Comparison of ENCODE assay signal across 17 cellular contexts in the genomic region with DNA sequence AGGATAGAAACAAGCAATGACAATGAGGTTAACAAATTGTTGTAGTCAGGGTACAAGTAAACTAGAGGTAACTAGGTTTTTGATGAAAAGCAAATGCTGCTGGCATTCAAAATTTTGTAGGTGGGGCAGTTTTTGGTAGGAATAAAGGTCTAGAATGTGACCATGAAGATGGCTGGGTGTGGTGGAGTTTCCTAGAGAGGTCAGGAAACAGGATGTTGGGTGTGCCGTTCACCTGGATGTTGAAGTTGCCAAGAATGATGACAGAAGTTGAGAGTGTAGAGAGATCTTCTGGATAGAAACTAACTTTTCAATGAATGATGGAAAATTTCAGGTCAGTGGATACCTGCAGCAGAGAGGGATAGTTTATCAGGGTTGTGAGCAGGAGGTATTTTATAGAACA. TPM values are rescaled to one million over a fixed set of nuclear protein-coding genes. Genes with fewer than 3 reads are reported as not detected.
"Had no signal": no experiment of that assay in that cellular context is flagged by ENCODE, and none has a peak within 500 bp of the region (broad histone marks: within the 10 kb centered on the region; RNA-seq: fewer than 3 reads in every experiment).

No MANE protein-coding gene starts in this region.

- H2AFZ ChIP-seq: neural progenitor cell, parathyroid adenoma had no signal

- DNase-seq: activated CD4-positive, alpha-beta T cell treated with anti-CD3 and anti-CD28 coated beads for 1 hour; activated CD8-positive, alpha-beta T cell treated with anti-CD3 and anti-CD28 coated beads for 36 hours; activated effector memory CD4-positive, alpha-beta T cell treated with anti-CD3 and anti-CD28 coated beads, Interleukin-2, amount 50 U/mL, for 16 hours; activated T-cell treated with anti-CD3 and anti-CD28 coated beads, Interleukin-2, amount 50 U/mL, for 48 hours; brain microvascular endothelial cell; cerebellar nuclear complex; effector memory CD4-positive, alpha-beta T cell; naive B cell; stimulated activated CD4-positive, alpha-beta T cell treated with anti-CD3 and anti-CD28 coated beads, Interleukin-12 subunit alpha, Interleukin-12 subunit beta, amount 100 ng/mL, for 4 hours; T1000 had no signal

- H3K27me3 ChIP-seq: brain microvascular endothelial cell, gastroesophageal sphincter, neural progenitor cell had no signal

- H3K4me2 ChIP-seq: neural progenitor cell had no signal

- H3K9me3 Mint-ChIP-seq: activated CD8-positive, alpha-beta T cell treated with anti-CD3 and anti-CD28 coated beads for 36 hours; dendritic cell treated with granulocyte-macrophage colony-stimulating factor and Interleukin-4, amounts not matched to agents 40 ng/mL and 50 ng/mL, for 4 days; naive B cell; stimulated activated effector memory CD8-positive, alpha-beta T cell treated with anti-CD3 and anti-CD28 coated beads, Interleukin-12 subunit alpha, Interleukin-12 subunit beta, amount 100 ng/mL, for 72 hours had no signal

- H3K4me3 Mint-ChIP-seq: activated CD8-positive, alpha-beta T cell treated with anti-CD3 and anti-CD28 coated beads for 36 hours; activated naive CD8-positive, alpha-beta T cell; dendritic cell treated with granulocyte-macrophage colony-stimulating factor and Interleukin-4, amounts not matched to agents 40 ng/mL and 50 ng/mL, for 4 days; naive B cell; neural progenitor cell; stimulated activated effector memory CD8-positive, alpha-beta T cell treated with anti-CD3 and anti-CD28 coated beads, Interleukin-12 subunit alpha, Interleukin-12 subunit beta, amount 100 ng/mL, for 72 hours had no signal

- H3K27ac ChIP-seq: brain microvascular endothelial cell, neural progenitor cell, parathyroid adenoma had no signal

- H3K36me3 ChIP-seq: neural progenitor cell had no signal

- H3K27me3 Mint-ChIP-seq: activated CD8-positive, alpha-beta T cell treated with anti-CD3 and anti-CD28 coated beads for 36 hours; activated naive CD8-positive, alpha-beta T cell; dendritic cell treated with granulocyte-macrophage colony-stimulating factor and Interleukin-4, amounts not matched to agents 40 ng/mL and 50 ng/mL, for 4 days; naive B cell had no signal

- H3K9ac ChIP-seq: neural progenitor cell, parathyroid adenoma had no signal

- ATAC-seq: activated CD8-positive, alpha-beta T cell treated with anti-CD3 and anti-CD28 coated beads for 36 hours had no signal

- H3K4me1 ChIP-seq: neural progenitor cell had no signal

- H3K4me3 ChIP-seq: gastroesophageal sphincter, lung, neural progenitor cell had no signal

- H3K9me3 ChIP-seq: gastroesophageal sphincter had no signal

- H3K27ac Mint-ChIP-seq: activated CD8-positive, alpha-beta T cell treated with anti-CD3 and anti-CD28 coated beads for 36 hours; activated naive CD8-positive, alpha-beta T cell; dendritic cell treated with granulocyte-macrophage colony-stimulating factor and Interleukin-4, amounts not matched to agents 40 ng/mL and 50 ng/mL, for 4 days; naive B cell; neural progenitor cell; stimulated activated effector memory CD8-positive, alpha-beta T cell treated with anti-CD3 and anti-CD28 coated beads, Interleukin-12 subunit alpha, Interleukin-12 subunit beta, amount 100 ng/mL, for 72 hours had no signal

RNA-seq across cellular contexts. Expression of gene SLC26A8, which starts 25.9 kb away (rescaled TPM):
- total RNA-seq: activated CD8-positive, alpha-beta T cell treated with anti-CD3 and anti-CD28 coated beads for 36 hours; gastroesophageal sphincter had no signal
